In the genomic region with DNA sequence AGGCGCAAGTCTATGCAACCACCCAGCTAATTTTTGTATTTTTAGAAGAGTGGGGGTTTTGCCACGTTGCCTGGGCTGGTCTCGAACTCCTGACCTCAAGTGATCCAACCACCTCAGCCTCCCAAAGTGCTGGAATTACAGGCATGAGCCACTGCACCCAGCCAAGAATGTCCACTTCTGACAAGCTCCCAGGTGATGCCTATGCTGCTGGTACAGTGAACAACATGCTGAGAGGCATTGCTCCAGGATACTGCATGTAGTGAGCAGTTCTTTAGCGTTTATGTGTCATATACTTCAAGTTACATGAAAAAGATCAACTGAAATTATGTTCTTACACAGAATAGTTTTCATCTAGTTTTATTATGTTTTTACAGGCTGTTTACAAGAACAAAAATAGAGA, we compare ENCODE assay signal across 7 cellular contexts.
"Had no signal": no experiment of that assay in that cellular context is flagged by ENCODE, and none has a peak within 500 bp of the region (broad histone marks: within the 10 kb centered on the region; RNA-seq: fewer than 3 reads in every experiment).

No MANE protein-coding gene starts in this region.

- FAIRE-seq: GM12878, GM12891, GM12892, GM18507, GM19239 had no signal

- ATAC-seq: GM12878 had no signal

- DNase-seq: GDM1, GF-D8 had no signal

- H3K4me3 ChIP-seq: GM12878 had no signal
